Comparison of ENCODE assay signal across 8 cellular contexts in genomic region chr14:72926292-72927028, GRCh38. TPM values are rescaled to one million over a fixed set of nuclear protein-coding genes. Genes with fewer than 3 reads are reported as not detected.
A peak's percentile ranks its signal among the peaks of the same experiment; 100 is the strongest.
DNase-seq lines count a peak whose midpoint lies in the region; ATAC-seq and TF ChIP-seq lines count a peak whose summit lies in the region.

Gene DCAF4, plus strand, starts transcription at chr14:72926464. Its CDS starts 11,515 bp downstream, at chr14:72937979.

- H3K9me3 Mint-ChIP-seq in CD14-positive monocyte = peaks cover 0 to 5% (median 0%) of the 10 kb centered on the region in 7 donors
- no peaks in the 10 kb centered on the region for H3K9me3 Mint-ChIP-seq in dendritic cell treated with granulocyte-macrophage colony-stimulating factor and Interleukin-4, amounts not matched to agents 40 ng/mL and 50 ng/mL, for 4 days

- H3K4me3 Mint-ChIP-seq in CD14-positive monocyte = peak within 1 kb of the TSS; percentile 94 to 96
- peak within 1 kb of the TSS; percentile 87 for H3K4me3 Mint-ChIP-seq in dendritic cell treated with granulocyte-macrophage colony-stimulating factor and Interleukin-4, amounts not matched to agents 40 ng/mL and 50 ng/mL, for 4 days

- TF ChIP-seq CTCF in CD14-positive monocyte (IDR thresholded peaks at IDR 0.05) = no peak

- H3K27ac Mint-ChIP-seq in CD14-positive monocyte = peak within 1 kb of the TSS; percentile 79 to 96 (median 93)
- H3K27ac Mint-ChIP-seq in dendritic cell treated with granulocyte-macrophage colony-stimulating factor and Interleukin-4, amounts not matched to agents 40 ng/mL and 50 ng/mL, for 4 days = peak within 1 kb of the TSS; percentile 75

- peaks cover 14 to 31% (median 15%) of the 10 kb centered on the region in 3 donors for H3K27me3 Mint-ChIP-seq in CD14-positive monocyte (ENCODE audit: low read depth in 3 of 3)
- H3K27me3 Mint-ChIP-seq in dendritic cell treated with granulocyte-macrophage colony-stimulating factor and Interleukin-4, amounts not matched to agents 40 ng/mL and 50 ng/mL, for 4 days = peaks cover 27% of the 10 kb centered on the region

- intact Hi-C loops in CD14-positive monocyte (cut with micrococcal nuclease) = no loop called here
- intact Hi-C loops in dendritic cell treated with granulocyte-macrophage colony-stimulating factor and Interleukin-4, amounts not matched to agents 40 ng/mL and 50 ng/mL, for 4 days (cut with micrococcal nuclease) = loop anchor here (1.0 kb wide), 1 partner anchor 32 kb away; the partner anchor contains the start of gene DPF3

- ATAC-seq in GM19397 (IDR thresholded peaks at IDR 0.05; ENCODE audit: unreplicated experiment) (peak; percentile 96), HG03565 (IDR thresholded peaks at IDR 0.05; ENCODE audit: unreplicated experiment) (peak; percentile 91), left lobe of liver (peak; percentile 95)

- H3K36me3 Mint-ChIP-seq in CD14-positive monocyte = peaks cover 0 to 4% of the 10 kb centered on the region in 2 donors
- peaks cover 5% of the 10 kb centered on the region for H3K36me3 Mint-ChIP-seq in dendritic cell treated with granulocyte-macrophage colony-stimulating factor and Interleukin-4, amounts not matched to agents 40 ng/mL and 50 ng/mL, for 4 days (ENCODE audit: low read depth)

- peaks cover 14% of the 10 kb centered on the region for H3K4me1 Mint-ChIP-seq in CD14-positive monocyte
- H3K4me1 Mint-ChIP-seq in dendritic cell treated with granulocyte-macrophage colony-stimulating factor and Interleukin-4, amounts not matched to agents 40 ng/mL and 50 ng/mL, for 4 days (ENCODE audit: low read depth) = peaks cover 17% of the 10 kb centered on the region

- DNase-seq in CD14-positive monocyte (ENCODE audit: low spot score) (peak; percentile 95), NCI-H748 treated with DMSO at 0.1 percent for 48 hours (lab: John Stamatoyannopoulos, UW) (peak; percentile 95), left lobe of liver (ENCODE audit: low spot score) (peak; percentile 97)
- peak; percentile 91 for DNase-seq in activated CD4-positive, alpha-beta T cell treated with anti-CD3 and anti-CD28 coated beads, Interleukin-2, amount 50 U/mL, for 1 hour
- DNase-seq in stimulated activated CD4-positive, alpha-beta T cell treated with anti-CD3 and anti-CD28 coated beads, Interleukin-2, amount 100 ng/mL, for 48 hours = peak; percentile 83 to 87

RNA-seq across cellular contexts. Expression of gene DCAF4, which starts in this region (rescaled TPM):
- 1 to 10 TPM; 1.1 to 2.3 TPM for polyA plus RNA-seq in CD14-positive monocyte
- total RNA-seq in left lobe of liver = 6.4 TPM

Comparison
In these comparisons a context has a peak if more than half of its experiments do, and no peak if none do; other contexts are left out.
1. Peak in every context shown above with its lines: DNase-seq and ATAC-seq.